ENCODE assay signal across 15 cellular contexts in genomic region chr13:74920361-74920760, GRCh38.
DNase-seq lines count a peak whose midpoint lies in the region; ATAC-seq, FAIRE-seq and TF ChIP-seq lines count a peak whose summit lies in the region.
"Had no signal": no experiment of that assay in that cellular context is flagged by ENCODE, and none has a peak within 500 bp of the region (broad histone marks: within the 10 kb centered on the region; RNA-seq: fewer than 3 reads in every experiment).

No MANE protein-coding gene starts in this region.

- ATAC-seq in heart left ventricle = no peak

- no peak for TF ChIP-seq CTCF in cardiac muscle cell (IDR thresholded peaks at IDR 0.05; ENCODE audit: low read depth, low read length)
- no peak for TF ChIP-seq CTCF in heart left ventricle (IDR thresholded peaks at IDR 0.05)
- TF ChIP-seq CTCF in D721Med (IDR thresholded peaks at IDR 0.05; ENCODE audit: insufficient read depth, missing control alignments) = no peak

- H3K4me3 ChIP-seq in cardiac muscle cell = no peak overlapping the region
- no peak overlapping the region for H3K4me3 ChIP-seq in heart left ventricle
- H3K4me3 ChIP-seq: BLaER1 treated with 17β-estradiol and CSF1 and Interleukin-3, amounts not matched to agents 10 nM and 100 nM had no signal

- no peaks in the 10 kb centered on the region for H3K27me3 ChIP-seq in cardiac muscle cell
- no peaks in the 10 kb centered on the region for H3K27me3 ChIP-seq in heart left ventricle
- H3K27me3 ChIP-seq: BLaER1 treated with 17β-estradiol and CSF1 and Interleukin-3, amounts not matched to agents 10 nM and 100 nM had no signal

- WGBS in heart left ventricle, 4 donors = 40 to 60% (median 46%) methylated on average over 4 of the region's 4 CpGs

- TF ChIP-seq POLR2A in heart left ventricle (IDR thresholded peaks at IDR 0.05) = no peak
- no peak for TF ChIP-seq POLR2A in erythroblast (IDR thresholded peaks at IDR 0.05; ENCODE audit: low read length)

- intact Hi-C loops in heart left ventricle (cut with DNase I) = no loop called here

- H3K27ac ChIP-seq in cardiac muscle cell (peak overlapping the region; percentile 43), heart left ventricle (no peak overlapping the region)
- H3K27ac ChIP-seq: BLaER1 treated with 17β-estradiol and CSF1 and Interleukin-3, amounts not matched to agents 10 nM and 100 nM had no signal

- FAIRE-seq in D721Med (lab: Jason Lieb, UNC) = no peak
- FAIRE-seq: GM19239, H54 had no signal

- H3K36me3 ChIP-seq in cardiac muscle cell (no peaks in the 10 kb centered on the region), heart left ventricle (no peaks in the 10 kb centered on the region)
- H3K36me3 ChIP-seq: BLaER1 treated with 17β-estradiol and CSF1 and Interleukin-3, amounts not matched to agents 10 nM and 100 nM had no signal

- DNase-seq in cardiac muscle cell (ENCODE audit: low read depth in 1 of 2, low spot score in 1 of 2) (no peak), heart left ventricle (no peak), OCI-M1 (lab: John Stamatoyannopoulos, UW) (peak; percentile 93), erythroblast (lab: John Stamatoyannopoulos, UW) (peak; percentile 56 to 87), NCI-H345 treated with DMSO at 0.1 percent for 48 hours (lab: John Stamatoyannopoulos, UW; ENCODE audit: unreplicated experiment) (no peak), D721Med (ENCODE audit: insufficient read length, low spot score) (no peak), AG08396 (ENCODE audit: low spot score) (no peak)
- DNase-seq in stimulated activated CD4-positive, alpha-beta T cell treated with anti-CD3 and anti-CD28 coated beads, Interleukin-4, amount 100 ng/mL, for 24 hours = no peak
- DNase-seq: KBM-7, NCI-H1930, NCI-H2171 treated with DMSO at 0.1 percent for 48 hours, NCI-H510A treated with DMSO at 0.1 percent for 48 hours had no signal

- H3K4me1 ChIP-seq in cardiac muscle cell (ENCODE audit: low read depth) (peaks cover 9% of the 10 kb centered on the region), heart left ventricle (no peaks in the 10 kb centered on the region)

- H3K9me3 ChIP-seq in cardiac muscle cell (ENCODE audit: low read depth) (no peaks in the 10 kb centered on the region), heart left ventricle (peaks cover 0 to 29% (median 13%) of the 10 kb centered on the region in 12 donors)

Comparison
In these comparisons a context has a peak if more than half of its experiments do, and no peak if none do; other contexts are left out.
1. DNase-seq: peak in OCI-M1 (single experiment) and erythroblast (2 of 2); none in cardiac muscle cell (0 of 2), heart left ventricle (0 of 5), stimulated activated CD4-positive, alpha-beta T cell treated with anti-CD3 and anti-CD28 coated beads, Interleukin-4, amount 100 ng/mL, for 24 hours (single experiment), NCI-H345 treated with DMSO at 0.1 percent for 48 hours (single experiment), D721Med (single experiment) and AG08396 (single experiment).